ENCODE assay signal across 8 cellular contexts in the genomic region with DNA sequence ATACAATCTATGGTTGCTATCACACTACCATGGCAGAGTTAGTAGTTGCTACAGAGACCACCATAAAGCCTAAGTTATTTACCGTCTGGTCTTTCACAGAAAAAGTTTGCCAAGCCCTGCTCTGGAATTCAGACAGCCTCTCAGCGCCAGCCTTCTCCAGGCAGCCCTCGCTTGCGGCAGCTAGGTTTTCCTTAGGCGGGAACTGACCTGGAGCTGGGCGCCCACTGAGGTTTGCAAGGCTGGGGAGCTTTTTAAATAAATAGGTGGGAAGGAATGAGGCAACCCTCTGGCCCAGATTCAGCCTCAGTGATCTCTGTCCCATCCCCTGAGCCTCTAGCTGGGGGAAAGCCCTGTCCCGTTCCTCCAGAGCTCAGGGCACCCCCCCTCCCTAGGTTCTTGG. TPM values are rescaled to one million over a fixed set of nuclear protein-coding genes. Genes with fewer than 3 reads are reported as not detected.
DNase-seq lines count a peak whose midpoint lies in the region; ATAC-seq and TF ChIP-seq lines count a peak whose summit lies in the region.

No MANE protein-coding gene starts in this region.

- DNase-seq in CD4-positive, alpha-beta memory T cell, result no peak
- no peak for DNase-seq in LNCaP clone FGC (ENCODE audit: low read depth)
- DNase-seq in dorsolateral prefrontal cortex, result no peak
- peak; percentile 83 for DNase-seq in osteoblast (ENCODE audit: insufficient read length, low spot score, missing footprints)
- no peak for DNase-seq in mesenteric fat pad (ENCODE audit: low spot score)
- DNase-seq in NCI-H1105 treated with DMSO at 0.1 percent for 48 hours (lab: John Stamatoyannopoulos, UW), result no peak
- DNase-seq in middle frontal gyrus (ENCODE audit: extremely low spot score, low spot score), result no peak

- no peaks in the 10 kb centered on the region for H4K20me1 ChIP-seq in osteoblast (ENCODE audit: insufficient read depth, low read length)

- CTCF ChIA-PET in CD4-positive, alpha-beta memory T cell (lab: Charles Lee; ENCODE audit: partially characterized antibody), result no interaction called here

- no peaks in the 10 kb centered on the region for H3K27me3 ChIP-seq in CD4-positive, alpha-beta memory T cell (ENCODE audit: insufficient read depth, low read length)
- H3K27me3 ChIP-seq in dorsolateral prefrontal cortex (no peaks in the 10 kb centered on the region), osteoblast (ENCODE audit: insufficient read depth, low read length) (peaks cover 23% of the 10 kb centered on the region)

- peak overlapping the region; percentile 81 to 95 (median 85) for H3K27ac Mint-ChIP-seq in CD4-positive, alpha-beta memory T cell

- peak overlapping the region; percentile 63 for H3K27ac ChIP-seq in CD4-positive, alpha-beta memory T cell (ENCODE audit: low read depth, low read length)
- H3K27ac ChIP-seq in dorsolateral prefrontal cortex (peak overlapping the region in 39 of 59 donors; percentile 2 to 90 (median 57)), osteoblast (ENCODE audit: low read depth, low read length) (no peak overlapping the region)

- no peaks in the 10 kb centered on the region for H3K36me3 ChIP-seq in CD4-positive, alpha-beta memory T cell (ENCODE audit: insufficient read depth, low read length)
- H3K36me3 ChIP-seq in osteoblast (ENCODE audit: insufficient read depth, low read length), result no peaks in the 10 kb centered on the region

- TF ChIP-seq CTCF in LNCaP clone FGC (IDR thresholded peaks at IDR 0.05; ENCODE audit: control insufficient read depth, extremely low read depth, insufficient read depth) (no peak), dorsolateral prefrontal cortex (IDR thresholded peaks at IDR 0.05 in 54 of 56, conservative IDR thresholded peaks at IDR 0.05 in 2 of 56; ENCODE audit: low read depth in 1 of 56, partially characterized antibody in 56 of 56) (no peak), osteoblast (IDR thresholded peaks at IDR 0.05; ENCODE audit: extremely low read depth, low read depth, low read length) (no peak)

- H3K4me1 ChIP-seq in CD4-positive, alpha-beta memory T cell (ENCODE audit: insufficient read depth, low read length), result peaks cover 41% of the 10 kb centered on the region
- H3K4me1 ChIP-seq in osteoblast (ENCODE audit: insufficient read depth, low read length), result no peaks in the 10 kb centered on the region

- H3K4me3 ChIP-seq in CD4-positive, alpha-beta memory T cell (ENCODE audit: low read length in 2 of 2), result peak overlapping the region; percentile 24 to 69
- peak overlapping the region; percentile 86 for H3K4me3 ChIP-seq in LNCaP clone FGC (ENCODE audit: low read depth, low read length)
- peak overlapping the region; percentile 51 to 84 (median 72) for H3K4me3 ChIP-seq in dorsolateral prefrontal cortex
- H3K4me3 ChIP-seq in osteoblast (ENCODE audit: insufficient read depth, low read length), result no peak overlapping the region

- no peaks in the 10 kb centered on the region for H3K79me2 ChIP-seq in osteoblast (ENCODE audit: insufficient read depth, low read length)

- H3K9me3 Mint-ChIP-seq in CD4-positive, alpha-beta memory T cell, result no peaks in the 10 kb centered on the region

- ATAC-seq in GM21619 (IDR thresholded peaks at IDR 0.05; ENCODE audit: unreplicated experiment), result no peak

- H3K36me3 Mint-ChIP-seq in CD4-positive, alpha-beta memory T cell, result peaks cover 4 to 5% of the 10 kb centered on the region in 2 donors

- no peaks in the 10 kb centered on the region for H3K9me3 ChIP-seq in CD4-positive, alpha-beta memory T cell (ENCODE audit: control insufficient read depth in 1 of 2, low read length in 2 of 2)
- H3K9me3 ChIP-seq in osteoblast (ENCODE audit: low read depth, low read length), result no peaks in the 10 kb centered on the region

- no peaks in the 10 kb centered on the region for H3K27me3 Mint-ChIP-seq in CD4-positive, alpha-beta memory T cell

- POLR2A ChIA-PET in CD4-positive, alpha-beta memory T cell (lab: Charles Lee; ENCODE audit: partially characterized antibody), result interaction anchor here (1.1 to 2.5 kb wide), 3 partner anchors 18 to 71 kb away, joined by 3 to 8 read pairs (median 3); a partner anchor contains a TSS

- intact Hi-C loops in CD4-positive, alpha-beta memory T cell (cut with micrococcal nuclease), result no loop called here
- intact Hi-C loops in dorsolateral prefrontal cortex (cut with DNase I), result no loop called here

- H3K4me1 Mint-ChIP-seq in CD4-positive, alpha-beta memory T cell, result peaks cover 11 to 44% (median 25%) of the 10 kb centered on the region in 4 donors

- H2AFZ ChIP-seq in osteoblast (ENCODE audit: low read length), result no peak overlapping the region

- peak overlapping the region; percentile 82 to 90 (median 88) for H3K4me3 Mint-ChIP-seq in CD4-positive, alpha-beta memory T cell

- H3K4me2 ChIP-seq in osteoblast (ENCODE audit: insufficient read depth, low read length), result no peak overlapping the region

RNA-seq across cellular contexts. Expression of a gene that starts 1.2 kb away (rescaled TPM):
- total RNA-seq in CD4-positive, alpha-beta memory T cell, result 10 to 100 TPM; 32.8 to 35.6 TPM
- 100 to 1,000 TPM; 150 to 152 TPM for polyA plus RNA-seq in CD4-positive, alpha-beta memory T cell
- total RNA-seq in dorsolateral prefrontal cortex (100 to 1,000 TPM in 19 of 120 experiments, 10 to 100 TPM in 101; 37.9 to 182 (median 75.8) TPM), osteoblast (4.7 and 8.8 TPM in 2 replicates), mesenteric fat pad (67.9 TPM)
